In the genomic region with DNA sequence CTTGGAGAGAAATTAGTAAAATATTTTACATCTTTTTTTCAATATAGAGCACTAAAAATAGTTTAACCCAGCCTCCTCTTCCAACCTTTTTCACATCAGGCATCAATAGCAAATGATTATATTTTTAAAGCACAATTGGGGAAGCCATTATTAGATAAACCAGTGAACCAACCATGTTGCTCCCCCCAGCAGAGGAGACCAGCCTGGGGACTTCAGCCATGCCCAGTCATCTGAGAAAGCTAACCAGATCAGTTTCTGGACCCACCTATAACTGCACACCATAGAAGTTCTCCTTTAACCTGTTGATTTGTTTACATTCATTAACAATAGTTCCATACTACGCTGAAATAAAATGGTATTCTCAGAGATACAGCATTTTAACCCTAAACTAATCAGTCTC, we compare ENCODE assay signal across 18 cellular contexts. TPM values are rescaled to one million over a fixed set of nuclear protein-coding genes. Genes with fewer than 3 reads are reported as not detected.
DNase-seq lines count a peak whose midpoint lies in the region; ATAC-seq and TF ChIP-seq lines count a peak whose summit lies in the region.
"Had no signal": no experiment of that assay in that cellular context is flagged by ENCODE, and none has a peak within 500 bp of the region (broad histone marks: within the 10 kb centered on the region; RNA-seq: fewer than 3 reads in every experiment).

No MANE protein-coding gene starts in this region.

- H3K27ac ChIP-seq in heart left ventricle (peak overlapping the region in 11 of 12 donors; percentile 2 to 72 (median 65)), right cardiac atrium (ENCODE audit: low read length) (no peak overlapping the region), left ventricle myocardium inferior (replicated peaks) (peak overlapping the region; percentile 77), PC-3 (ENCODE audit: low read length) (no peak overlapping the region)

- CTCF ChIA-PET in PC-3 (lab: Charles Lee): no interaction called here

- H3K4me3 Mint-ChIP-seq in nephron progenitor cell: no peak overlapping the region
- H3K4me3 Mint-ChIP-seq: CD4-positive, CD25-positive, alpha-beta regulatory T cell; CD8-positive, alpha-beta memory T cell; GM23338 had no signal

- no peaks in the 10 kb centered on the region for H3F3A ChIP-seq in PC-3 (ENCODE audit: low read length, unreplicated experiment)

- H3K27me3 ChIP-seq in heart left ventricle: no peaks in the 10 kb centered on the region
- H3K27me3 ChIP-seq in right cardiac atrium (ENCODE audit: control insufficient read depth, insufficient read depth): no peaks in the 10 kb centered on the region
- H3K27me3 ChIP-seq in left ventricle myocardium inferior (ENCODE audit: low read depth): no peaks in the 10 kb centered on the region
- no peaks in the 10 kb centered on the region for H3K27me3 ChIP-seq in PC-3 (ENCODE audit: low read length)
- H3K27me3 ChIP-seq: BE2C had no signal

- H3K36me3 Mint-ChIP-seq in nephron progenitor cell (ENCODE audit: low read depth): peaks cover 20% of the 10 kb centered on the region
- H3K36me3 Mint-ChIP-seq: CD8-positive, alpha-beta memory T cell had no signal

- no peaks in the 10 kb centered on the region for H3K27me3 Mint-ChIP-seq in nephron progenitor cell (ENCODE audit: low read depth, poor library complexity)
- H3K27me3 Mint-ChIP-seq: CD4-positive, CD25-positive, alpha-beta regulatory T cell had no signal

- H3K9ac ChIP-seq in PC-3 (ENCODE audit: low read length): no peak overlapping the region

- peak overlapping the region; percentile 66 for H3K27ac Mint-ChIP-seq in nephron progenitor cell
- H3K27ac Mint-ChIP-seq: CD4-positive, CD25-positive, alpha-beta regulatory T cell; CD8-positive, alpha-beta memory T cell; GM23338 had no signal

- TF ChIP-seq POLR2A in heart left ventricle (IDR thresholded peaks at IDR 0.05): no peak

- peaks cover 5% of the 10 kb centered on the region for H3K4me1 Mint-ChIP-seq in nephron progenitor cell
- H3K4me1 Mint-ChIP-seq: CD8-positive, alpha-beta memory T cell; GM23338 had no signal

- intact Hi-C loops in heart left ventricle (cut with DNase I) (loop anchor here in 3 of 10 donors (5.0 to 10.0 kb wide), 3 partner anchors 132 to 329 kb away; no protein-coding TSS in a partner anchor), right cardiac atrium (cut with DNase I) (loop anchor here in 1 of 4 donors (10.0 kb wide), 1 partner anchor 132 kb away; no protein-coding TSS in a partner anchor), left ventricle myocardium inferior (cut with micrococcal nuclease) (no loop called here), PC-3 (cut with micrococcal nuclease) (no loop called here)

- POLR2A ChIA-PET in PC-3 (lab: Charles Lee; ENCODE audit: unreplicated experiment): no interaction called here

- H3K4me1 ChIP-seq in heart left ventricle: peaks cover 0 to 12% (median 0%) of the 10 kb centered on the region in 12 donors
- H3K4me1 ChIP-seq in right cardiac atrium (ENCODE audit: control insufficient read depth, insufficient read depth, low read length): no peaks in the 10 kb centered on the region
- peaks cover 3% of the 10 kb centered on the region for H3K4me1 ChIP-seq in left ventricle myocardium inferior
- peaks cover 3% of the 10 kb centered on the region; the same call in 1 of the 2 replicates for H3K4me1 ChIP-seq in PC-3 (ENCODE audit: insufficient read depth, low read length)
- H3K4me1 ChIP-seq: BE2C had no signal

- DNase-seq in heart left ventricle: no peak
- DNase-seq in right cardiac atrium: no peak
- DNase-seq in left ventricle myocardium inferior: no peak
- no peak for DNase-seq in nephron progenitor cell
- no peak for DNase-seq in NCI-H82 treated with DMSO at 0.1 percent for 48 hours (lab: John Stamatoyannopoulos, UW; ENCODE audit: unreplicated experiment)
- no peak for DNase-seq in NCI-H526 (lab: John Stamatoyannopoulos, UW)
- DNase-seq in PC-3: no peak
- DNase-seq: ACHN; BE2C; C1 segment of cervical spinal cord; CD4-positive, CD25-positive, alpha-beta regulatory T cell; CD8-positive, alpha-beta memory T cell; COR-L47; DMS 273 treated with DMSO at 0.1 percent for 48 hours; DMS53; HCEC 1CT; IMR-90 had no signal

- no peak overlapping the region for H3K4me2 ChIP-seq in PC-3 (ENCODE audit: low read length)
- H3K4me2 ChIP-seq: GM23338 had no signal

- H3K79me2 ChIP-seq in PC-3 (ENCODE audit: low read length): no peaks in the 10 kb centered on the region

- WGBS in heart left ventricle, 4 donors: 90 to 96% (median 92%) methylated on average over 1 of the region's 1 CpG
- 83% methylated on average over 1 of the region's 1 CpG for WGBS in right cardiac atrium

- H3K4me3 ChIP-seq in heart left ventricle (no peak overlapping the region), right cardiac atrium (ENCODE audit: low read length) (no peak overlapping the region), left ventricle myocardium inferior (peak overlapping the region; percentile 38), PC-3 (ENCODE audit: low read length) (no peak overlapping the region)
- H3K4me3 ChIP-seq: GM23338 had no signal

- H3K9me3 ChIP-seq in heart left ventricle (no peaks in the 10 kb centered on the region), right cardiac atrium (ENCODE audit: control insufficient read depth, low read length) (no peaks in the 10 kb centered on the region), left ventricle myocardium inferior (replicated peaks) (no peaks in the 10 kb centered on the region), PC-3 (ENCODE audit: low read length) (no peaks in the 10 kb centered on the region)
- H3K9me3 ChIP-seq: BE2C had no signal

- no TSS peak for BruUV-seq in PC-3 (replicated peaks; lab: Mats Ljungman, UMichigan)

- H3K36me3 ChIP-seq in heart left ventricle: peaks cover 0 to 16% (median 0%) of the 10 kb centered on the region in 9 donors
- H3K36me3 ChIP-seq in left ventricle myocardium inferior: peaks cover 11% of the 10 kb centered on the region
- no peaks in the 10 kb centered on the region for H3K36me3 ChIP-seq in PC-3 (ENCODE audit: low read depth, low read length)
- H3K36me3 ChIP-seq: BE2C had no signal

- H4K20me1 ChIP-seq in PC-3 (ENCODE audit: low read length): no peaks in the 10 kb centered on the region

- no peaks in the 10 kb centered on the region for H3K9me2 ChIP-seq in PC-3 (replicated peaks; ENCODE audit: low read length)

- H3K9me3 Mint-ChIP-seq in nephron progenitor cell: no peaks in the 10 kb centered on the region
- H3K9me3 Mint-ChIP-seq: CD4-positive, CD25-positive, alpha-beta regulatory T cell; CD8-positive, alpha-beta memory T cell; GM23338 had no signal

- ATAC-seq in heart left ventricle (peak in 2 of 4 donors; percentile 30 to 38), right cardiac atrium (no peak), PC-3 (no peak)
- ATAC-seq: GM23338 had no signal

- TF ChIP-seq CTCF in heart left ventricle (IDR thresholded peaks at IDR 0.05) (no peak), left ventricle myocardium inferior (IDR thresholded peaks at IDR 0.05; ENCODE audit: borderline replicate concordance) (no peak), nephron progenitor cell (IDR thresholded peaks at IDR 0.05) (no peak), PC-3 (conservative IDR thresholded peaks at IDR 0.05; ENCODE audit: low read depth, low read length) (no peak)

- no peak overlapping the region for H2AFZ ChIP-seq in PC-3 (ENCODE audit: low read length)
- H2AFZ ChIP-seq: GM23338 had no signal

RNA-seq across cellular contexts. Expression of a gene that starts 13.8 kb away (rescaled TPM):
- 10 to 100 TPM in 8 of 9 donors, 1 to 10 TPM in 1; 8.8 to 21.3 (median 14.3) TPM for total RNA-seq in heart left ventricle
- 10 to 100 TPM in 1 of 2 donors, 1 to 10 TPM in 1; 7.4 to 32.5 TPM for polyA plus RNA-seq in heart left ventricle
- total RNA-seq in right cardiac atrium: 10 to 100 TPM; 13.1 to 18.2 (median 16.4) TPM
- 28.1 TPM for polyA plus RNA-seq in right cardiac atrium
- 17.7 TPM for total RNA-seq in left ventricle myocardium inferior
- 1.5 and 6.2 TPM in 2 replicates for total RNA-seq in PC-3 (2014; rRNA removed)

Comparison
In these comparisons a context has a peak if more than half of its experiments do, and no peak if none do; other contexts are left out.
1. H3K27ac ChIP-seq: peak in heart left ventricle (11 of 12) and left ventricle myocardium inferior (single experiment); none in right cardiac atrium (single experiment) and PC-3 (single experiment).